Comparison of ENCODE assay signal across 1 cellular context in the genomic region with DNA sequence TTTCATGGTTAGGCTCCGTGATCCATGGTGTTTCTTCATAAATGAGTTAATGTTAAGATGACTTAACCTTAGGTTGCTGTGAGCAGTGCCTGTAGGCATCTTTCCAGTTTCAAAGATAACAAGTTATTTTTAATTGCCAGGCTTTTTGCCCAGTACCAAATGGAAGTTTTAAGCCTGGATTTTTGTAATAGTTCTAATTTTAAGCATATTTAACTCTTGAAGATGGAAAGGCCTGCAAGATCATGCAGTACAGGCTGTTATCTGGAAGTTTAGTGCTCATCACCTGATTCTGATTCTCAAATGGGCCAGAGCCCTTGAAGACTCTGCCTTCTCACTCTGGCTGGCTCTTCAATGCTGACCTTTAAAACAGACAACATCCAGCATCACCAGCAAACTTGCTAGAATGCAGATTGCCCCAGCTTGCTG.
A peak's percentile ranks its signal among the peaks of the same experiment; 100 is the strongest.
TF ChIP-seq lines count a peak whose summit lies in the region.

No MANE protein-coding gene starts in this region.

TF ChIP-seq in liver, 16 proteins besides CTCF, POLR2A, EP300 and RAD21 (continued from another document):
- TF ChIP-seq, protein P1, sequence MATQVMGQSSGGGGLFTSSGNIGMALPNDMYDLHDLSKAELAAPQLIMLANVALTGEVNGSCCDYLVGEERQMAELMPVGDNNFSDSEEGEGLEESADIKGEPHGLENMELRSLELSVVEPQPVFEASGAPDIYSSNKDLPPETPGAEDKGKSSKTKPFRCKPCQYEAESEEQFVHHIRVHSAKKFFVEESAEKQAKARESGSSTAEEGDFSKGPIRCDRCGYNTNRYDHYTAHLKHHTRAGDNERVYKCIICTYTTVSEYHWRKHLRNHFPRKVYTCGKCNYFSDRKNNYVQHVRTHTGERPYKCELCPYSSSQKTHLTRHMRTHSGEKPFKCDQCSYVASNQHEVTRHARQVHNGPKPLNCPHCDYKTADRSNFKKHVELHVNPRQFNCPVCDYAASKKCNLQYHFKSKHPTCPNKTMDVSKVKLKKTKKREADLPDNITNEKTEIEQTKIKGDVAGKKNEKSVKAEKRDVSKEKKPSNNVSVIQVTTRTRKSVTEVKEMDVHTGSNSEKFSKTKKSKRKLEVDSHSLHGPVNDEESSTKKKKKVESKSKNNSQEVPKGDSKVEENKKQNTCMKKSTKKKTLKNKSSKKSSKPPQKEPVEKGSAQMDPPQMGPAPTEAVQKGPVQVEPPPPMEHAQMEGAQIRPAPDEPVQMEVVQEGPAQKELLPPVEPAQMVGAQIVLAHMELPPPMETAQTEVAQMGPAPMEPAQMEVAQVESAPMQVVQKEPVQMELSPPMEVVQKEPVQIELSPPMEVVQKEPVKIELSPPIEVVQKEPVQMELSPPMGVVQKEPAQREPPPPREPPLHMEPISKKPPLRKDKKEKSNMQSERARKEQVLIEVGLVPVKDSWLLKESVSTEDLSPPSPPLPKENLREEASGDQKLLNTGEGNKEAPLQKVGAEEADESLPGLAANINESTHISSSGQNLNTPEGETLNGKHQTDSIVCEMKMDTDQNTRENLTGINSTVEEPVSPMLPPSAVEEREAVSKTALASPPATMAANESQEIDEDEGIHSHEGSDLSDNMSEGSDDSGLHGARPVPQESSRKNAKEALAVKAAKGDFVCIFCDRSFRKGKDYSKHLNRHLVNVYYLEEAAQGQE (IDR thresholded peaks at IDR 0.05): no peak
- TF ChIP-seq NR2F2 (IDR thresholded peaks at IDR 0.05) (peak; percentile 67), JUND (IDR thresholded peaks at IDR 0.05) (no peak)
